ENCODE assay signal across 12 cellular contexts in genomic region chr10:116690356-116691078, GRCh38. TPM values are rescaled to one million over a fixed set of nuclear protein-coding genes. Genes with fewer than 3 reads are reported as not detected.
DNase-seq lines count a peak whose midpoint lies in the region; ATAC-seq and TF ChIP-seq lines count a peak whose summit lies in the region.
"Had no signal": no experiment of that assay in that cellular context is flagged by ENCODE, and none has a peak within 500 bp of the region (broad histone marks: within the 10 kb centered on the region; RNA-seq: fewer than 3 reads in every experiment).

No MANE protein-coding gene starts in this region.

- CTCF ChIA-PET in SK-N-SH (lab: Yijun Ruan, JAX), result interaction anchor here (0.7 to 1.8 kb wide), 9 partner anchors 8 to 484 kb away, joined by 3 to 10 read pairs (median 4); no protein-coding TSS in a partner anchor
- CTCF ChIA-PET in activated naive CD4-positive, alpha-beta T cell treated with anti-CD3 and anti-CD28 coated beads, Interleukin-2, amount 10 ng/mL, durations not matched to agents 7 days and 5 days (lab: Charles Lee), result interaction anchor here (1.1 kb wide), 1 partner anchor 98 kb away, joined by 4 read pairs; no protein-coding TSS in a partner anchor

- POLR2A ChIA-PET in SK-N-SH (lab: Yijun Ruan, JAX), result no interaction called here

- no peak for ATAC-seq in SK-N-SH treated with all-trans-retinoic acid at 6 μM for 48 hours

- H3K9me2 ChIP-seq in SK-N-SH, result no peaks in the 10 kb centered on the region

- no peaks in the 10 kb centered on the region for H3K36me3 Mint-ChIP-seq in activated naive CD4-positive, alpha-beta T cell treated with anti-CD3 and anti-CD28 coated beads, Interleukin-2, amount 10 ng/mL, durations not matched to agents 7 days and 5 days
- no peaks in the 10 kb centered on the region for H3K36me3 Mint-ChIP-seq in activated T-cell treated with anti-CD3 and anti-CD28 coated beads, Interleukin-2, amount 50 U/mL, for 24 hours (ENCODE audit: low read depth)
- H3K36me3 Mint-ChIP-seq: activated naive CD8-positive, alpha-beta T cell had no signal

- TF ChIP-seq CTCF in SK-N-SH (IDR thresholded peaks at IDR 0.05), result no peak
- peak; percentile 12 for TF ChIP-seq CTCF in fibroblast of the aortic adventitia (IDR thresholded peaks at IDR 0.05; ENCODE audit: insufficient read depth, low read length)

- no peak overlapping the region for H3K27ac ChIP-seq in SK-N-SH (ENCODE audit: low read depth in 2 of 2, low read length in 1 of 2)

- no peaks in the 10 kb centered on the region for H3K36me3 ChIP-seq in SK-N-SH (replicated peaks in 1 of 2; ENCODE audit: control insufficient read depth in 1 of 2, insufficient read depth in 2 of 2, low read length in 1 of 2)

- no peaks in the 10 kb centered on the region for H3F3A ChIP-seq in SK-N-SH (replicated peaks; ENCODE audit: insufficient read depth)

- no peaks in the 10 kb centered on the region for H3K9me3 Mint-ChIP-seq in activated naive CD4-positive, alpha-beta T cell treated with anti-CD3 and anti-CD28 coated beads, Interleukin-2, amount 10 ng/mL, durations not matched to agents 7 days and 5 days
- no peaks in the 10 kb centered on the region for H3K9me3 Mint-ChIP-seq in activated T-cell treated with anti-CD3 and anti-CD28 coated beads, Interleukin-2, amount 50 U/mL, for 24 hours
- H3K9me3 Mint-ChIP-seq: activated B cell treated with CpG ODN at 0.5 μM for 24 hours had no signal

- H3K4me3 ChIP-seq in SK-N-SH (ENCODE audit: low read depth in 2 of 2, low read length in 1 of 2) (no peak overlapping the region), fibroblast of the aortic adventitia (ENCODE audit: low read depth, low read length) (no peak overlapping the region)

- DNase-seq in SK-N-SH (no peak), fibroblast of the aortic adventitia (ENCODE audit: low read depth) (peak; percentile 20), myocyte (ENCODE audit: low read depth) (peak; percentile 28), DMS 273 treated with DMSO at 0.1 percent for 48 hours (lab: John Stamatoyannopoulos, UW) (no peak)
- DNase-seq in activated naive CD4-positive, alpha-beta T cell treated with anti-CD3 and anti-CD28 coated beads, Interleukin-2, amount 10 ng/mL, durations not matched to agents 7 days and 5 days, result no peak
- DNase-seq in activated CD4-positive, alpha-beta T cell treated with anti-CD3 and anti-CD28 coated beads for 4 hours, result no peak
- no peak for DNase-seq in activated T-cell treated with anti-CD3 and anti-CD28 coated beads, Interleukin-2, amount 50 U/mL, for 24 hours
- DNase-seq: ACHN, activated B cell treated with CpG ODN at 0.5 μM for 24 hours, MM.1S had no signal

- H3K9ac ChIP-seq in SK-N-SH, result no peak overlapping the region

- H3K27ac Mint-ChIP-seq in activated naive CD4-positive, alpha-beta T cell treated with anti-CD3 and anti-CD28 coated beads, Interleukin-2, amount 10 ng/mL, durations not matched to agents 7 days and 5 days, result no peak overlapping the region
- no peak overlapping the region for H3K27ac Mint-ChIP-seq in activated T-cell treated with anti-CD3 and anti-CD28 coated beads, Interleukin-2, amount 50 U/mL, for 24 hours
- H3K27ac Mint-ChIP-seq: activated B cell treated with CpG ODN at 0.5 μM for 24 hours; activated naive CD8-positive, alpha-beta T cell had no signal

- peaks cover 76% of the 10 kb centered on the region for H3K27me3 Mint-ChIP-seq in activated naive CD4-positive, alpha-beta T cell treated with anti-CD3 and anti-CD28 coated beads, Interleukin-2, amount 10 ng/mL, durations not matched to agents 7 days and 5 days
- H3K27me3 Mint-ChIP-seq in activated T-cell treated with anti-CD3 and anti-CD28 coated beads, Interleukin-2, amount 50 U/mL, for 24 hours, result peaks cover 52% of the 10 kb centered on the region
- H3K27me3 Mint-ChIP-seq: activated B cell treated with CpG ODN at 0.5 μM for 24 hours had no signal

- H4K20me1 ChIP-seq in SK-N-SH (ENCODE audit: insufficient read depth), result no peaks in the 10 kb centered on the region

- peak; percentile 19; the same call in 1 of the 2 replicates for TF ChIP-seq RAD21 in SK-N-SH (IDR thresholded peaks at IDR 0.05; ENCODE audit: low read length)

- no peaks in the 10 kb centered on the region for H3K4me1 Mint-ChIP-seq in activated naive CD4-positive, alpha-beta T cell treated with anti-CD3 and anti-CD28 coated beads, Interleukin-2, amount 10 ng/mL, durations not matched to agents 7 days and 5 days
- no peaks in the 10 kb centered on the region for H3K4me1 Mint-ChIP-seq in activated T-cell treated with anti-CD3 and anti-CD28 coated beads, Interleukin-2, amount 50 U/mL, for 24 hours (ENCODE audit: low read depth)
- H3K4me1 Mint-ChIP-seq: activated B cell treated with CpG ODN at 0.5 μM for 24 hours had no signal

- no peak for TF ChIP-seq EP300 in SK-N-SH (IDR thresholded peaks at IDR 0.05; ENCODE audit: borderline replicate concordance in 1 of 2, low read depth in 1 of 2, low read length in 1 of 2)

- H3K4me3 Mint-ChIP-seq in activated naive CD4-positive, alpha-beta T cell treated with anti-CD3 and anti-CD28 coated beads, Interleukin-2, amount 10 ng/mL, durations not matched to agents 7 days and 5 days, result no peak overlapping the region
- no peak overlapping the region for H3K4me3 Mint-ChIP-seq in activated T-cell treated with anti-CD3 and anti-CD28 coated beads, Interleukin-2, amount 50 U/mL, for 24 hours
- H3K4me3 Mint-ChIP-seq: activated B cell treated with CpG ODN at 0.5 μM for 24 hours; activated naive CD8-positive, alpha-beta T cell had no signal

- H3K4me2 ChIP-seq in SK-N-SH, result no peak overlapping the region

- no peaks in the 10 kb centered on the region for H3K79me2 ChIP-seq in SK-N-SH (ENCODE audit: insufficient read depth)

- H3K27me3 ChIP-seq in SK-N-SH (ENCODE audit: insufficient read depth), result no peaks in the 10 kb centered on the region

- H3K9me3 ChIP-seq in SK-N-SH, result no peaks in the 10 kb centered on the region

- WGBS in SK-N-SH (ENCODE audit: low lambda C conversion rate), result 78% methylated on average over 12 of the region's 12 CpGs

- no peak overlapping the region for H2AFZ ChIP-seq in SK-N-SH (ENCODE audit: low read depth)

- H3K4me1 ChIP-seq in SK-N-SH (ENCODE audit: control insufficient read depth in 1 of 2, insufficient read depth in 2 of 2, low read depth in 1 of 2, low read length in 1 of 2), result peaks cover 5 to 6% of the 10 kb centered on the region in 2 experiments; a peak in 1 of 4 replicates

TF ChIP-seq in SK-N-SH, 30 proteins besides CTCF, POLR2A, EP300 and RAD21 (continues in another document):
- TF ChIP-seq CHD2 (IDR thresholded peaks at IDR 0.05; ENCODE audit: low read length, partially characterized antibody), result no peak
- no peak for TF ChIP-seq MAX (IDR thresholded peaks at IDR 0.05; ENCODE audit: low read depth)
- no peak for TF ChIP-seq USF2 (IDR thresholded peaks at IDR 0.05; ENCODE audit: borderline replicate concordance, low read depth, low read length)
- TF ChIP-seq NRF1 (IDR thresholded peaks at IDR 0.05; ENCODE audit: low read depth, low read length), result no peak
- no peak for TF ChIP-seq RXRA (IDR thresholded peaks at IDR 0.05; ENCODE audit: borderline replicate concordance, low read depth)

TF ChIP-seq in SK-N-SH treated with all-trans-retinoic acid at 6 μM for 48 hours, 23 proteins besides CTCF, POLR2A, EP300 and RAD21 (continues in another document):
- no peak for TF ChIP-seq PATZ1 (CRISPR knock-in tag; IDR thresholded peaks at IDR 0.05; ENCODE audit: borderline replicate concordance)
- no peak for TF ChIP-seq ESRRG (CRISPR knock-in tag; IDR thresholded peaks at IDR 0.05)
- no peak for TF ChIP-seq RARB (CRISPR knock-in tag; IDR thresholded peaks at IDR 0.05)
- TF ChIP-seq TOX (CRISPR knock-in tag; IDR thresholded peaks at IDR 0.05; ENCODE audit: borderline replicate concordance), result no peak
- TF ChIP-seq CSDC2 (CRISPR knock-in tag; IDR thresholded peaks at IDR 0.05), result no peak
- TF ChIP-seq CREB5 (CRISPR knock-in tag; IDR thresholded peaks at IDR 0.05; ENCODE audit: low read depth), result no peak
- no peak for TF ChIP-seq ZC3H10 (CRISPR knock-in tag; IDR thresholded peaks at IDR 0.05)

RNA-seq across cellular contexts. Expression of gene HSPA12A, which starts 51.8 kb away (rescaled TPM):
- polyA plus RNA-seq in SK-N-SH (2012; rRNA removed), result 2.9 and 3.3 TPM in 2 replicates
- polyA plus RNA-seq in SK-N-SH (2012; cell fraction: cytosol; rRNA removed), result 2.3 and 2.7 TPM in 2 replicates
- polyA plus RNA-seq in SK-N-SH (2012; cell fraction: nucleus; rRNA removed), result 8.3 and 9.2 TPM in 2 replicates
- total RNA-seq in fibroblast of the aortic adventitia (ENCODE audit: low replicate concordance) (10.3 and 18.8 TPM in 2 replicates), myocyte (5.4 and 7.8 TPM in 2 replicates)
- polyA plus RNA-seq in myocyte (2012), result 18.6 TPM

Comparison
In these comparisons a context has a peak if more than half of its experiments do, and no peak if none do; other contexts are left out.
1. DNase-seq: peak in fibroblast of the aortic adventitia (single experiment) and myocyte (single experiment); none in SK-N-SH (single experiment), activated naive CD4-positive, alpha-beta T cell treated with anti-CD3 and anti-CD28 coated beads, Interleukin-2, amount 10 ng/mL, durations not matched to agents 7 days and 5 days (single experiment), DMS 273 treated with DMSO at 0.1 percent for 48 hours (single experiment), activated CD4-positive, alpha-beta T cell treated with anti-CD3 and anti-CD28 coated beads for 4 hours (0 of 2) and activated T-cell treated with anti-CD3 and anti-CD28 coated beads, Interleukin-2, amount 50 U/mL, for 24 hours (single experiment).